Comparison of ENCODE assay signal across 8 cellular contexts in the genomic region with DNA sequence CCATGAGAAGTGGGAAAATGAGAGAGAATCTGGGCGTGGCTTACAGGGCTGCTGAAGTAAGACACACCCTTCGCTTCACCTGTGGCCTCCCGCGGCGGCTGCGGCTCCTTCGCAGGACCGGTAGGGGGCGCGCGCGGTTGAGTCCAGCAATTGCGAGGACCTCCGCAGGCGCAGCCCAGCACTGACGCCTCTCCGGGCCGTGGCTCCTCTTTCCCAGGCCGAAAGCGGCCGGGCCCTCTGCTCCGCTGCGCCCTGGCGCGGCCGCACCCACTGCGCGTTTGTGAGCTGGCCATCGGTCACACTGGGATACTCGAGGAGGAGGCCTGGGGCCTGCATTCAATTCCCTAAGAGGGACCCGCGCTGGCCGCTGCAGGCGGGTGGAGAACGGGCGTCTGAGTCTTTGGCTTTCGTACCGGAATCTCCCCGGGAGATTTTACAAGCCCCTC. TPM values are rescaled to one million over a fixed set of nuclear protein-coding genes. Genes with fewer than 3 reads are reported as not detected.
DNase-seq lines count a peak whose midpoint lies in the region; ATAC-seq and TF ChIP-seq lines count a peak whose summit lies in the region.

Gene LRRD1, minus strand, starts transcription at position 215 of the 446 bp plus-strand sequence. CDS start 13,940 bp downstream, outside the sequence.

- peaks cover under 1% of the 10 kb centered on the region for H3K27me3 Mint-ChIP-seq in activated CD4-positive, alpha-beta memory T cell treated with anti-CD3 and anti-CD28 coated beads for 36 hours

- no peaks in the 10 kb centered on the region for H3K36me3 ChIP-seq in duodenal mucosa (ENCODE audit: control insufficient read depth in 1 of 2, insufficient read depth in 2 of 2, low read length in 2 of 2)
- H3K36me3 ChIP-seq in right lobe of liver, result no peaks in the 10 kb centered on the region

- no peak for TF ChIP-seq POLR2A in right lobe of liver (IDR thresholded peaks at IDR 0.05)

- H3K4me1 ChIP-seq in duodenal mucosa (ENCODE audit: control insufficient read depth in 1 of 2, insufficient read depth in 2 of 2, low read length in 2 of 2) (peaks cover 7% of the 10 kb centered on the region in 2 donors), right lobe of liver (no peaks in the 10 kb centered on the region)

- peak; percentile 70 for DNase-seq in SIG-M5 treated with dmso at 0.1 percent for 504 hours (lab: John Stamatoyannopoulos, UW; ENCODE audit: unreplicated experiment)
- DNase-seq in SIG-M5 (lab: John Stamatoyannopoulos, UW), result no peak
- DNase-seq in NCI-H446 (lab: John Stamatoyannopoulos, UW), result peak; percentile 10 to 36
- peak; percentile 94 for DNase-seq in activated CD4-positive, alpha-beta memory T cell treated with anti-CD3 and anti-CD28 coated beads for 36 hours
- peak; percentile 91 to 93 (median 92) for DNase-seq in right lobe of liver
- peak; percentile 88 for DNase-seq in stimulated activated CD4-positive, alpha-beta T cell treated with anti-CD3 and anti-CD28 coated beads, Interleukin-4, amount 100 ng/mL, for 24 hours

- POLR2A ChIA-PET in activated CD4-positive, alpha-beta memory T cell treated with anti-CD3 and anti-CD28 coated beads for 36 hours (lab: Charles Lee), result interaction anchor here (1.0 kb wide), 1 partner anchor 14 kb away, joined by 4 read pairs; no protein-coding TSS in a partner anchor

- peak; percentile 98 to 100 (median 100) for TF ChIP-seq CTCF in right lobe of liver (IDR thresholded peaks at IDR 0.05)

- H3K9me3 Mint-ChIP-seq in activated CD4-positive, alpha-beta memory T cell treated with anti-CD3 and anti-CD28 coated beads for 36 hours, result no peaks in the 10 kb centered on the region

- H3K36me3 Mint-ChIP-seq in activated CD4-positive, alpha-beta memory T cell treated with anti-CD3 and anti-CD28 coated beads for 36 hours, result no peaks in the 10 kb centered on the region

- 0% methylated on average over 6 of the region's 39 CpGs for WGBS in right lobe of liver (ENCODE audit: insufficient coverage, low coverage, low lambda C conversion rate, missing lambda C conversion rate)

- H3K4me3 ChIP-seq in duodenal mucosa (ENCODE audit: low read depth in 1 of 2, low read length in 2 of 2) (peak within 1 kb of the TSS; percentile 63 to 71), right lobe of liver (peak within 1 kb of the TSS; percentile 34 to 57 (median 52))

- peak within 1 kb of the TSS; percentile 71 to 80 for H3K9ac ChIP-seq in duodenal mucosa (ENCODE audit: low read depth in 1 of 2, low read length in 2 of 2)

- peak within 1 kb of the TSS; percentile 67 for H3K4me3 Mint-ChIP-seq in activated CD4-positive, alpha-beta memory T cell treated with anti-CD3 and anti-CD28 coated beads for 36 hours

- H3K27ac Mint-ChIP-seq in activated CD4-positive, alpha-beta memory T cell treated with anti-CD3 and anti-CD28 coated beads for 36 hours, result no peak within 1 kb of the TSS

- H3K27ac ChIP-seq in duodenal mucosa (ENCODE audit: low read depth, low read length), result no peak within 1 kb of the TSS
- H3K27ac ChIP-seq in right lobe of liver, result peak within 1 kb of the TSS; percentile 13 to 63 (median 39)

- H3K27me3 ChIP-seq in duodenal mucosa (ENCODE audit: control insufficient read depth in 1 of 2, insufficient read depth in 2 of 2, low read length in 2 of 2) (no peaks in the 10 kb centered on the region), right lobe of liver (no peaks in the 10 kb centered on the region)

- H3K4me1 Mint-ChIP-seq in activated CD4-positive, alpha-beta memory T cell treated with anti-CD3 and anti-CD28 coated beads for 36 hours (ENCODE audit: low read depth), result peaks cover 10% of the 10 kb centered on the region

- intact Hi-C loops in activated CD4-positive, alpha-beta memory T cell treated with anti-CD3 and anti-CD28 coated beads for 36 hours (cut with micrococcal nuclease), result loop anchor here (1.0 to 5.0 kb wide), 5 partner anchors 45 to 283 kb away; partner anchors contain the start of genes ANKIB1, CYP51A1, GATAD1 and KRIT1
- intact Hi-C loops in right lobe of liver (cut with DNase I), result no loop called here

- H3K9me3 ChIP-seq in duodenal mucosa (ENCODE audit: control insufficient read depth in 1 of 2, low read length in 2 of 2) (no peaks in the 10 kb centered on the region), right lobe of liver (no peaks in the 10 kb centered on the region)

- ATAC-seq in HG03039 (IDR thresholded peaks at IDR 0.05; ENCODE audit: unreplicated experiment) (peak; percentile 97), right lobe of liver (peak; percentile 100)

- CTCF ChIA-PET in activated CD4-positive, alpha-beta memory T cell treated with anti-CD3 and anti-CD28 coated beads for 36 hours (lab: Charles Lee), result interaction anchor here (1.0 to 1.5 kb wide), 6 partner anchors 15 to 268 kb away, joined by 3 to 14 read pairs (median 4); partner anchors contain the start of gene GATAD1

RNA-seq across cellular contexts. Expression of gene LRRD1, which starts in this region (rescaled TPM):
- total RNA-seq in activated CD4-positive, alpha-beta memory T cell treated with anti-CD3 and anti-CD28 coated beads for 36 hours, result not detected
- total RNA-seq in right lobe of liver, result not detected

Comparison
In these comparisons a context has a peak if more than half of its experiments do, and no peak if none do; other contexts are left out.
1. Peak in DNase-seq in activated CD4-positive, alpha-beta memory T cell treated with anti-CD3 and anti-CD28 coated beads for 36 hours; RNA of the gene not detected or under 1 TPM.
2. Peak in DNase-seq, ATAC-seq, H3K4me3 ChIP-seq and H3K27ac ChIP-seq in right lobe of liver; RNA of the gene not detected or under 1 TPM.